2 cellular contexts compared by ENCODE assay signal in the genomic region with DNA sequence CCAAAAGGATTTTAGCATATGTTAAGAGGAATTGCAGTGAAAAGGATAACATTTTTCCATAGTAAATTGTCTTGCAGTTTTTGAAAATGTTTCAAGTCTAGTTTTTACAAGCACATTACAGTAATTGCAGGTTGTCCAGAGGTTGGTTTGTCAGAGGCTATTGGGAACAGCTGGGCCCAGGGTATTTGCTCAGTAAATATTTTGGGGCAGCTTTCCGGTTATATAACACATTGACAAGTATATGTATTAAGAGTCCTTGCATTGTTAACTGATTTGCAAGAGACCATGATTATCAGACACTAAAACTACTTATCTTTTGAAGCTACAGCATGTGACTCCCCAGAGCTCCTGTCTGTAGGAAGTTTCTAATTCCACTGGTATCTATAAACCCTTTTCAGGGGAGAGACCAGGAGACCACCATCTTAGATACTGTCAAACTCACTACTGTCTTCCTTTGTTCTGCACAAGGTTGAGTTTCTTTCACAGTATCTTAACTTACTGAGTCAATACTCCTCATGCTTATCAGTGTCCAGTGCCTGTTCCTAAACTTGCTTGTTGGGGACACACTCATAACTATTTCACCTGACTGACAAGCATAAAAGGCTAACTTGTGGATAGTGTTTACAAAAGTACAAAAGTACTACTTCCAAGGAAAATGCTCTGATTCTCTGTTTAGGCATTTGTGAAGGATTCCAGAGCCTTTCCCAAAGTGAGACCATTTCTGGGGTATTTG.
TF ChIP-seq lines count a peak whose summit lies in the region.

No MANE protein-coding gene starts in this region.

TF ChIP-seq in K562, 482 proteins besides CTCF, POLR2A, EP300 and RAD21:
- TF ChIP-seq GABPB1 (CRISPR knock-in tag; IDR thresholded peaks at IDR 0.05) (no peak), HMBOX1 (IDR thresholded peaks at IDR 0.05) (peak; percentile 58; the same call in 1 of the 2 replicates), ESRRA (IDR thresholded peaks at IDR 0.05; ENCODE audit: borderline replicate concordance, low read depth) (no peak), FOXA3 (CRISPR knock-in tag; conservative IDR thresholded peaks at IDR 0.05 in 1 of 2, IDR thresholded peaks at IDR 0.05 in 1 of 2) (peak in 1 of 2 experiments; percentile 33; a peak in 1 of 4 replicates), CBFA2T3 (IDR thresholded peaks at IDR 0.05) (peak; percentile 32; the same call in 1 of the 2 replicates), SOX6 (IDR thresholded peaks at IDR 0.05) (0 out of 2 replicates have a peak, but pooled peaks have one; percentile 19), SP1 (CRISPR knock-in tag; IDR thresholded peaks at IDR 0.05) (no peak), TCF3 (CRISPR knock-in tag; IDR thresholded peaks at IDR 0.05) (peak; percentile 31), RBM39 (optimal IDR thresholded peaks at IDR 0.05; ENCODE audit: low read depth, low read length) (no peak)

TF ChIP-seq in HepG2, 621 proteins besides CTCF, POLR2A, EP300 and RAD21 (continues in another document):
- TF ChIP-seq CENPT (CRISPR knock-in tag; IDR thresholded peaks at IDR 0.05; ENCODE audit: low read depth) (no peak), GFI1 (CRISPR knock-in tag; IDR thresholded peaks at IDR 0.05; ENCODE audit: borderline replicate concordance) (0 out of 2 replicates have a peak, but pooled peaks have one; percentile 25), ZNF530 (CRISPR knock-in tag; IDR thresholded peaks at IDR 0.05; ENCODE audit: low read depth) (no peak), MED1 (CRISPR knock-in tag; IDR thresholded peaks at IDR 0.05) (peak; percentile 36; the same call in 1 of the 2 replicates), KAT8 (CRISPR knock-in tag; IDR thresholded peaks at IDR 0.05) (peak; percentile 32; the same call in 1 of the 2 replicates), GATAD2A (CRISPR knock-in tag; IDR thresholded peaks at IDR 0.05) (peak; percentile 30; the same call in 1 of the 2 replicates), FOXA3 (CRISPR knock-in tag; IDR thresholded peaks at IDR 0.05) (peak; percentile 19; the same call in 1 of the 2 replicates), SOX5 (CRISPR knock-in tag; IDR thresholded peaks at IDR 0.05; ENCODE audit: borderline replicate concordance) (peak; percentile 49; the same call in 1 of the 2 replicates), PPARG (CRISPR knock-in tag; conservative IDR thresholded peaks at IDR 0.05) (peak; percentile 35; the same call in 1 of the 2 replicates), TFE3 (CRISPR knock-in tag; IDR thresholded peaks at IDR 0.05) (0 out of 2 replicates have a peak, but pooled peaks have one; percentile 15), NR2F6 (IDR thresholded peaks at IDR 0.05) (0 out of 2 replicates have a peak, but pooled peaks have one; percentile 26), NR2F6 (CRISPR knock-in tag; IDR thresholded peaks at IDR 0.05) (no peak), HHEX (CRISPR knock-in tag; IDR thresholded peaks at IDR 0.05) (no peak), SMARCE1 (IDR thresholded peaks at IDR 0.05; ENCODE audit: borderline replicate concordance) (no peak), SMYD3 (CRISPR knock-in tag; IDR thresholded peaks at IDR 0.05) (no peak), RXRB (CRISPR knock-in tag; IDR thresholded peaks at IDR 0.05; ENCODE audit: borderline replicate concordance) (0 out of 2 replicates have a peak, but pooled peaks have one; percentile 8), HDAC1 (CRISPR knock-in tag; IDR thresholded peaks at IDR 0.05) (0 out of 2 replicates have a peak, but pooled peaks have one; percentile 18), ZBTB3 (CRISPR knock-in tag; IDR thresholded peaks at IDR 0.05; ENCODE audit: borderline replicate concordance, low read depth) (no peak), RARA (CRISPR knock-in tag; IDR thresholded peaks at IDR 0.05) (peak; percentile 25; the same call in 1 of the 2 replicates), HOXA5 (CRISPR knock-in tag; IDR thresholded peaks at IDR 0.05) (no peak), NCOA2 (CRISPR knock-in tag; IDR thresholded peaks at IDR 0.05) (0 out of 2 replicates have a peak, but pooled peaks have one; percentile 38), SOX13 (IDR thresholded peaks at IDR 0.05) (no peak), SOX13 (CRISPR knock-in tag; conservative IDR thresholded peaks at IDR 0.05 in 1 of 2, IDR thresholded peaks at IDR 0.05 in 1 of 2) (peak in 1 of 2 experiments; percentile 58; a peak in 2 of 4 replicates), TEAD3 (CRISPR knock-in tag; optimal IDR thresholded peaks at IDR 0.05; ENCODE audit: borderline replicate concordance) (peak; percentile 23), AGO1 (IDR thresholded peaks at IDR 0.05; ENCODE audit: low read depth, low read length, poor library complexity, severe bottlenecking) (no peak), TFAP4 (IDR thresholded peaks at IDR 0.05; ENCODE audit: borderline replicate concordance, low read depth) (peak; percentile 92), FOXA1 (IDR thresholded peaks at IDR 0.05) (no peak), FOXA1 (CRISPR knock-in tag; IDR thresholded peaks at IDR 0.05) (0 out of 2 replicates have a peak, but pooled peaks have one; percentile 5), ZNF724P (CRISPR knock-in tag; IDR thresholded peaks at IDR 0.05; ENCODE audit: borderline replicate concordance) (no peak), NFIC (IDR thresholded peaks at IDR 0.05; ENCODE audit: low read length) (peak; percentile 18; the same call in 1 of the 2 replicates)
- TF ChIP-seq, protein P1, sequence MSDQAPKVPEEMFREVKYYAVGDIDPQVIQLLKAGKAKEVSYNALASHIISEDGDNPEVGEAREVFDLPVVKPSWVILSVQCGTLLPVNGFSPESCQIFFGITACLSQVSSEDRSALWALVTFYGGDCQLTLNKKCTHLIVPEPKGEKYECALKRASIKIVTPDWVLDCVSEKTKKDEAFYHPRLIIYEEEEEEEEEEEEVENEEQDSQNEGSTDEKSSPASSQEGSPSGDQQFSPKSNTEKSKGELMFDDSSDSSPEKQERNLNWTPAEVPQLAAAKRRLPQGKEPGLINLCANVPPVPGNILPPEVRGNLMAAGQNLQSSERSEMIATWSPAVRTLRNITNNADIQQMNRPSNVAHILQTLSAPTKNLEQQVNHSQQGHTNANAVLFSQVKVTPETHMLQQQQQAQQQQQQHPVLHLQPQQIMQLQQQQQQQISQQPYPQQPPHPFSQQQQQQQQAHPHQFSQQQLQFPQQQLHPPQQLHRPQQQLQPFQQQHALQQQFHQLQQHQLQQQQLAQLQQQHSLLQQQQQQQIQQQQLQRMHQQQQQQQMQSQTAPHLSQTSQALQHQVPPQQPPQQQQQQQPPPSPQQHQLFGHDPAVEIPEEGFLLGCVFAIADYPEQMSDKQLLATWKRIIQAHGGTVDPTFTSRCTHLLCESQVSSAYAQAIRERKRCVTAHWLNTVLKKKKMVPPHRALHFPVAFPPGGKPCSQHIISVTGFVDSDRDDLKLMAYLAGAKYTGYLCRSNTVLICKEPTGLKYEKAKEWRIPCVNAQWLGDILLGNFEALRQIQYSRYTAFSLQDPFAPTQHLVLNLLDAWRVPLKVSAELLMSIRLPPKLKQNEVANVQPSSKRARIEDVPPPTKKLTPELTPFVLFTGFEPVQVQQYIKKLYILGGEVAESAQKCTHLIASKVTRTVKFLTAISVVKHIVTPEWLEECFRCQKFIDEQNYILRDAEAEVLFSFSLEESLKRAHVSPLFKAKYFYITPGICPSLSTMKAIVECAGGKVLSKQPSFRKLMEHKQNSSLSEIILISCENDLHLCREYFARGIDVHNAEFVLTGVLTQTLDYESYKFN (CRISPR knock-in tag; conservative IDR thresholded peaks at IDR 0.05) = 0 out of 2 replicates have a peak, but pooled peaks have one; percentile 37
- TF ChIP-seq, protein P2, sequence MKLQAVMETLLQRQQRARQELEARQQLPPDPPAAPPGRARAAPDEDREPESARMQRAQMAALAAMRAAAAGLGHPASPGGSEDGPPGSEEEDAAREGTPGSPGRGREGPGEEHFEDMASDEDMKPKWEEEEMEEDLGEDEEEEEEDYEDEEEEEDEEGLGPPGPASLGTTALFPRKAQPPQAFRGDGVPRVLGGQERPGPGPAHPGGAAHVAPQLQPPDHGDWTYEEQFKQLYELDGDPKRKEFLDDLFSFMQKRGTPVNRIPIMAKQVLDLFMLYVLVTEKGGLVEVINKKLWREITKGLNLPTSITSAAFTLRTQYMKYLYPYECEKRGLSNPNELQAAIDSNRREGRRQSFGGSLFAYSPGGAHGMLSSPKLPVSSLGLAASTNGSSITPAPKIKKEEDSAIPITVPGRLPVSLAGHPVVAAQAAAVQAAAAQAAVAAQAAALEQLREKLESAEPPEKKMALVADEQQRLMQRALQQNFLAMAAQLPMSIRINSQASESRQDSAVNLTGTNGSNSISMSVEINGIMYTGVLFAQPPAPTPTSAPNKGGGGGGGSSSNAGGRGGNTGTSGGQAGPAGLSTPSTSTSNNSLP (IDR thresholded peaks at IDR 0.05; ENCODE audit: low read depth, low read length) = no peak
- TF ChIP-seq, protein P3, sequence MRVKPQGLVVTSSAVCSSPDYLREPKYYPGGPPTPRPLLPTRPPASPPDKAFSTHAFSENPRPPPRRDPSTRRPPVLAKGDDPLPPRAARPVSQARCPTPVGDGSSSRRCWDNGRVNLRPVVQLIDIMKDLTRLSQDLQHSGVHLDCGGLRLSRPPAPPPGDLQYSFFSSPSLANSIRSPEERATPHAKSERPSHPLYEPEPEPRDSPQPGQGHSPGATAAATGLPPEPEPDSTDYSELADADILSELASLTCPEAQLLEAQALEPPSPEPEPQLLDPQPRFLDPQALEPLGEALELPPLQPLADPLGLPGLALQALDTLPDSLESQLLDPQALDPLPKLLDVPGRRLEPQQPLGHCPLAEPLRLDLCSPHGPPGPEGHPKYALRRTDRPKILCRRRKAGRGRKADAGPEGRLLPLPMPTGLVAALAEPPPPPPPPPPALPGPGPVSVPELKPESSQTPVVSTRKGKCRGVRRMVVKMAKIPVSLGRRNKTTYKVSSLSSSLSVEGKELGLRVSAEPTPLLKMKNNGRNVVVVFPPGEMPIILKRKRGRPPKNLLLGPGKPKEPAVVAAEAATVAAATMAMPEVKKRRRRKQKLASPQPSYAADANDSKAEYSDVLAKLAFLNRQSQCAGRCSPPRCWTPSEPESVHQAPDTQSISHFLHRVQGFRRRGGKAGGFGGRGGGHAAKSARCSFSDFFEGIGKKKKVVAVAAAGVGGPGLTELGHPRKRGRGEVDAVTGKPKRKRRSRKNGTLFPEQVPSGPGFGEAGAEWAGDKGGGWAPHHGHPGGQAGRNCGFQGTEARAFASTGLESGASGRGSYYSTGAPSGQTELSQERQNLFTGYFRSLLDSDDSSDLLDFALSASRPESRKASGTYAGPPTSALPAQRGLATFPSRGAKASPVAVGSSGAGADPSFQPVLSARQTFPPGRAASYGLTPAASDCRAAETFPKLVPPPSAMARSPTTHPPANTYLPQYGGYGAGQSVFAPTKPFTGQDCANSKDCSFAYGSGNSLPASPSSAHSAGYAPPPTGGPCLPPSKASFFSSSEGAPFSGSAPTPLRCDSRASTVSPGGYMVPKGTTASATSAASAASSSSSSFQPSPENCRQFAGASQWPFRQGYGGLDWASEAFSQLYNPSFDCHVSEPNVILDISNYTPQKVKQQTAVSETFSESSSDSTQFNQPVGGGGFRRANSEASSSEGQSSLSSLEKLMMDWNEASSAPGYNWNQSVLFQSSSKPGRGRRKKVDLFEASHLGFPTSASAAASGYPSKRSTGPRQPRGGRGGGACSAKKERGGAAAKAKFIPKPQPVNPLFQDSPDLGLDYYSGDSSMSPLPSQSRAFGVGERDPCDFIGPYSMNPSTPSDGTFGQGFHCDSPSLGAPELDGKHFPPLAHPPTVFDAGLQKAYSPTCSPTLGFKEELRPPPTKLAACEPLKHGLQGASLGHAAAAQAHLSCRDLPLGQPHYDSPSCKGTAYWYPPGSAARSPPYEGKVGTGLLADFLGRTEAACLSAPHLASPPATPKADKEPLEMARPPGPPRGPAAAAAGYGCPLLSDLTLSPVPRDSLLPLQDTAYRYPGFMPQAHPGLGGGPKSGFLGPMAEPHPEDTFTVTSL (CRISPR knock-in tag; IDR thresholded peaks at IDR 0.05; ENCODE audit: borderline replicate concordance) = peak; percentile 25; the same call in 1 of the 2 replicates
- TF ChIP-seq, protein P4, sequence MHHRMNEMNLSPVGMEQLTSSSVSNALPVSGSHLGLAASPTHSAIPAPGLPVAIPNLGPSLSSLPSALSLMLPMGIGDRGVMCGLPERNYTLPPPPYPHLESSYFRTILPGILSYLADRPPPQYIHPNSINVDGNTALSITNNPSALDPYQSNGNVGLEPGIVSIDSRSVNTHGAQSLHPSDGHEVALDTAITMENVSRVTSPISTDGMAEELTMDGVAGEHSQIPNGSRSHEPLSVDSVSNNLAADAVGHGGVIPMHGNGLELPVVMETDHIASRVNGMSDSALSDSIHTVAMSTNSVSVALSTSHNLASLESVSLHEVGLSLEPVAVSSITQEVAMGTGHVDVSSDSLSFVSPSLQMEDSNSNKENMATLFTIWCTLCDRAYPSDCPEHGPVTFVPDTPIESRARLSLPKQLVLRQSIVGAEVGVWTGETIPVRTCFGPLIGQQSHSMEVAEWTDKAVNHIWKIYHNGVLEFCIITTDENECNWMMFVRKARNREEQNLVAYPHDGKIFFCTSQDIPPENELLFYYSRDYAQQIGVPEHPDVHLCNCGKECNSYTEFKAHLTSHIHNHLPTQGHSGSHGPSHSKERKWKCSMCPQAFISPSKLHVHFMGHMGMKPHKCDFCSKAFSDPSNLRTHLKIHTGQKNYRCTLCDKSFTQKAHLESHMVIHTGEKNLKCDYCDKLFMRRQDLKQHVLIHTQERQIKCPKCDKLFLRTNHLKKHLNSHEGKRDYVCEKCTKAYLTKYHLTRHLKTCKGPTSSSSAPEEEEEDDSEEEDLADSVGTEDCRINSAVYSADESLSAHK (CRISPR knock-in tag; IDR thresholded peaks at IDR 0.05; ENCODE audit: borderline replicate concordance) = no peak
